In genomic region chr1:149846600-149847466, GRCh38 we compare ENCODE assay signal across 14 cellular contexts. TPM values are rescaled to one million over a fixed set of nuclear protein-coding genes. Genes with fewer than 3 reads are reported as not detected.
DNase-seq lines count a peak whose midpoint lies in the region; ATAC-seq and TF ChIP-seq lines count a peak whose summit lies in the region.
"Had no signal": no experiment of that assay in that cellular context is flagged by ENCODE, and none has a peak within 500 bp of the region (broad histone marks: within the 10 kb centered on the region; RNA-seq: fewer than 3 reads in every experiment).

No MANE protein-coding gene starts in this region.

- H3K4me3 Mint-ChIP-seq in activated CD4-positive, alpha-beta T cell treated with anti-CD3 and anti-CD28 coated beads, Interleukin-2, amount 10 ng/mL, durations not matched to agents 24 days and 14 days: peak overlapping the region; percentile 73
- no peak overlapping the region for H3K4me3 Mint-ChIP-seq in activated naive CD8-positive, alpha-beta T cell treated with anti-CD3 and anti-CD28 coated beads for 36 hours
- H3K4me3 Mint-ChIP-seq in neural progenitor cell: peak overlapping the region; percentile 77

- H3K27me3 ChIP-seq in Karpas-422 (ENCODE audit: low read length) (no peaks in the 10 kb centered on the region), neural progenitor cell (no peaks in the 10 kb centered on the region)

- TF ChIP-seq CTCF in neural progenitor cell (IDR thresholded peaks at IDR 0.05): no peak

- H4K20me1 ChIP-seq in Karpas-422 (ENCODE audit: insufficient read depth, low read depth, low read length) (no peaks in the 10 kb centered on the region), neural progenitor cell (ENCODE audit: low read depth) (peaks cover 69% of the 10 kb centered on the region)

- H3K9me3 ChIP-seq in Karpas-422 (ENCODE audit: low read length): no peaks in the 10 kb centered on the region
- no peaks in the 10 kb centered on the region for H3K9me3 ChIP-seq in neural progenitor cell (ENCODE audit: low read depth)

- intact Hi-C loops in activated CD4-positive, alpha-beta T cell treated with anti-CD3 and anti-CD28 coated beads, Interleukin-2, amount 10 ng/mL, durations not matched to agents 24 days and 14 days (cut with micrococcal nuclease): no loop called here

- H3K36me3 Mint-ChIP-seq in activated CD4-positive, alpha-beta T cell treated with anti-CD3 and anti-CD28 coated beads, Interleukin-2, amount 10 ng/mL, durations not matched to agents 24 days and 14 days (ENCODE audit: low read depth): peaks cover 38% of the 10 kb centered on the region
- H3K36me3 Mint-ChIP-seq in activated naive CD8-positive, alpha-beta T cell treated with anti-CD3 and anti-CD28 coated beads for 36 hours: peaks cover 35% of the 10 kb centered on the region
- H3K36me3 Mint-ChIP-seq in neural progenitor cell: peaks cover 4% of the 10 kb centered on the region

- H3F3A ChIP-seq in neural progenitor cell (ENCODE audit: low read depth): peaks cover 43% of the 10 kb centered on the region

- H3K4me1 Mint-ChIP-seq in activated CD4-positive, alpha-beta T cell treated with anti-CD3 and anti-CD28 coated beads, Interleukin-2, amount 10 ng/mL, durations not matched to agents 24 days and 14 days: peaks cover 54% of the 10 kb centered on the region
- peaks cover 52% of the 10 kb centered on the region for H3K4me1 Mint-ChIP-seq in activated naive CD8-positive, alpha-beta T cell treated with anti-CD3 and anti-CD28 coated beads for 36 hours
- H3K4me1 Mint-ChIP-seq in neural progenitor cell: peaks cover 50% of the 10 kb centered on the region

- peak overlapping the region; percentile 84 for H3K27ac Mint-ChIP-seq in activated CD4-positive, alpha-beta T cell treated with anti-CD3 and anti-CD28 coated beads, Interleukin-2, amount 10 ng/mL, durations not matched to agents 24 days and 14 days
- H3K27ac Mint-ChIP-seq in activated naive CD8-positive, alpha-beta T cell treated with anti-CD3 and anti-CD28 coated beads for 36 hours: peak overlapping the region; percentile 86
- H3K27ac Mint-ChIP-seq in neural progenitor cell: no peak overlapping the region

- no peak overlapping the region for H3K27ac ChIP-seq in Karpas-422 (ENCODE audit: low read length)
- H3K27ac ChIP-seq in neural progenitor cell: no peak overlapping the region
- H3K27ac ChIP-seq: GM23248 had no signal

- no peaks in the 10 kb centered on the region for H3K27me3 Mint-ChIP-seq in activated CD4-positive, alpha-beta T cell treated with anti-CD3 and anti-CD28 coated beads, Interleukin-2, amount 10 ng/mL, durations not matched to agents 24 days and 14 days
- no peaks in the 10 kb centered on the region for H3K27me3 Mint-ChIP-seq in activated naive CD8-positive, alpha-beta T cell treated with anti-CD3 and anti-CD28 coated beads for 36 hours
- no peaks in the 10 kb centered on the region for H3K27me3 Mint-ChIP-seq in neural progenitor cell (ENCODE audit: insufficient read depth, low read depth)
- H3K27me3 Mint-ChIP-seq: activated B cell treated with CpG ODN at 0.5 μM for 24 hours had no signal

- H3K9me3 Mint-ChIP-seq in activated CD4-positive, alpha-beta T cell treated with anti-CD3 and anti-CD28 coated beads, Interleukin-2, amount 10 ng/mL, durations not matched to agents 24 days and 14 days: no peaks in the 10 kb centered on the region
- no peaks in the 10 kb centered on the region for H3K9me3 Mint-ChIP-seq in activated naive CD8-positive, alpha-beta T cell treated with anti-CD3 and anti-CD28 coated beads for 36 hours
- H3K9me3 Mint-ChIP-seq in neural progenitor cell: no peaks in the 10 kb centered on the region
- H3K9me3 Mint-ChIP-seq: activated B cell treated with CpG ODN at 0.5 μM for 24 hours had no signal

- H3K4me2 ChIP-seq in Karpas-422 (ENCODE audit: low read depth, low read length, poor library complexity, severe bottlenecking) (no peak overlapping the region), neural progenitor cell (peak overlapping the region; percentile 97)

- no peak overlapping the region for H2AFZ ChIP-seq in Karpas-422 (ENCODE audit: low read length)
- no peak overlapping the region for H2AFZ ChIP-seq in neural progenitor cell (replicated peaks)
- H2AFZ ChIP-seq: GM23248 had no signal

- H3K9me2 ChIP-seq in Karpas-422 (replicated peaks; ENCODE audit: insufficient read depth, low read length): no peaks in the 10 kb centered on the region

- peaks cover 26% of the 10 kb centered on the region for H3K4me1 ChIP-seq in Karpas-422 (ENCODE audit: low read length)
- peaks cover 51% of the 10 kb centered on the region for H3K4me1 ChIP-seq in neural progenitor cell

- no peak overlapping the region for H3K9ac ChIP-seq in Karpas-422 (ENCODE audit: low read length)
- H3K9ac ChIP-seq in neural progenitor cell: no peak overlapping the region

- DNase-seq in activated CD4-positive, alpha-beta T cell treated with anti-CD3 and anti-CD28 coated beads, Interleukin-2, amount 10 ng/mL, durations not matched to agents 24 days and 14 days: peak; percentile 52
- DNase-seq in activated CD4-positive, alpha-beta T cell treated with anti-CD3 and anti-CD28 coated beads, Interleukin-2, amount 50 U/mL, for 48 hours: no peak
- DNase-seq in Karpas-422 (peak; percentile 36), neural progenitor cell (ENCODE audit: low spot score) (peak; percentile 0), germinal center (ENCODE audit: low spot score) (no peak), islet precursor cell (no peak)
- no peak for DNase-seq in activated naive CD8-positive, alpha-beta T cell treated with anti-CD3 and anti-CD28 coated beads for 36 hours
- DNase-seq: activated B cell treated with CpG ODN at 0.5 μM for 24 hours; effector memory CD4-positive, alpha-beta T cell; GF-D8; GM23248; NCI-H1694 had no signal

- ATAC-seq in HG03460 (IDR thresholded peaks at IDR 0.05; ENCODE audit: unreplicated experiment): no peak
- ATAC-seq: PC-3 had no signal

- H3K4me3 ChIP-seq in Karpas-422 (ENCODE audit: low read length) (no peak overlapping the region), neural progenitor cell (peak overlapping the region; percentile 96)
- H3K4me3 ChIP-seq: GM23248 had no signal

- H3K36me3 ChIP-seq in Karpas-422 (ENCODE audit: insufficient read depth, low read length): no peaks in the 10 kb centered on the region
- H3K36me3 ChIP-seq in neural progenitor cell: no peaks in the 10 kb centered on the region

- H3K79me2 ChIP-seq in Karpas-422 (ENCODE audit: low read length) (peaks cover 8% of the 10 kb centered on the region; the same call in 1 of the 2 replicates), neural progenitor cell (ENCODE audit: low read depth) (peaks cover 70% of the 10 kb centered on the region)

RNA-seq across cellular contexts. Expression of gene BOLA1, which starts 52.5 kb away (rescaled TPM):
- total RNA-seq in activated CD4-positive, alpha-beta T cell treated with anti-CD3 and anti-CD28 coated beads, Interleukin-2, amount 10 ng/mL, durations not matched to agents 24 days and 14 days: 25.8 and 26.6 TPM in 2 replicates
- 0.47 and 1.2 TPM in 2 replicates for total RNA-seq in Karpas-422 (2014; rRNA removed; shearing (Covaris generic); ENCODE audit: low replicate concordance)
- total RNA-seq in activated naive CD8-positive, alpha-beta T cell treated with anti-CD3 and anti-CD28 coated beads for 36 hours: 10 to 100 TPM; 20.6 to 22.6 TPM
- 2.4 and 13.7 TPM in 2 replicates for total RNA-seq in neural progenitor cell (ENCODE audit: low replicate concordance)

Comparison
In these comparisons a context has a peak if more than half of its experiments do, and no peak if none do; other contexts are left out.
1. DNase-seq: peak in activated CD4-positive, alpha-beta T cell treated with anti-CD3 and anti-CD28 coated beads, Interleukin-2, amount 10 ng/mL, durations not matched to agents 24 days and 14 days (single experiment), Karpas-422 (single experiment) and neural progenitor cell (single experiment); none in activated CD4-positive, alpha-beta T cell treated with anti-CD3 and anti-CD28 coated beads, Interleukin-2, amount 50 U/mL, for 48 hours (0 of 2), activated naive CD8-positive, alpha-beta T cell treated with anti-CD3 and anti-CD28 coated beads for 36 hours (single experiment), germinal center (single experiment) and islet precursor cell (single experiment).